Comparison of ENCODE assay signal across 9 cellular contexts in genomic region chr2:9205481-9205880, GRCh38. TPM values are rescaled to one million over a fixed set of nuclear protein-coding genes. Genes with fewer than 3 reads are reported as not detected.
A peak's percentile ranks its signal among the peaks of the same experiment; 100 is the strongest.
DNase-seq lines count a peak whose midpoint lies in the region; ATAC-seq and TF ChIP-seq lines count a peak whose summit lies in the region.
"Had no signal": no experiment of that assay in that cellular context is flagged by ENCODE, and none has a peak within 500 bp of the region (broad histone marks: within the 10 kb centered on the region; RNA-seq: fewer than 3 reads in every experiment).

No MANE protein-coding gene starts in this region.

- no peaks in the 10 kb centered on the region for H3K9me3 ChIP-seq in PC-9 (ENCODE audit: insufficient read depth, low read depth)
- no peaks in the 10 kb centered on the region for H3K9me3 ChIP-seq in sigmoid colon
- H3K9me3 ChIP-seq: SJSA1 had no signal

- H3K4me3 ChIP-seq in GM12865 (ENCODE audit: low read depth, low read length), result no peak overlapping the region
- peak overlapping the region; percentile 84 for H3K4me3 ChIP-seq in PC-9
- peak overlapping the region; percentile 66 for H3K4me3 ChIP-seq in epithelial cell of proximal tubule (ENCODE audit: low read depth, low read length)
- H3K4me3 ChIP-seq in sigmoid colon, result peak overlapping the region in 3 of 4 donors; percentile 72 to 95 (median 86)

- CTCF ChIA-PET in PC-9 (lab: Charles Lee), result interaction anchor here (0.7 to 1.2 kb wide), 2 partner anchors 26 to 31 kb away, joined by 3 to 4 read pairs; no protein-coding TSS in a partner anchor

- no peaks in the 10 kb centered on the region for H3K36me3 ChIP-seq in PC-9 (ENCODE audit: low read depth)
- H3K36me3 ChIP-seq in sigmoid colon, result no peaks in the 10 kb centered on the region

- H3K27ac ChIP-seq in PC-9, result peak overlapping the region; percentile 47
- H3K27ac ChIP-seq in sigmoid colon, result peak overlapping the region; percentile 82 to 95 (median 84)

- peaks cover 49% of the 10 kb centered on the region for H3K79me2 ChIP-seq in PC-9 (ENCODE audit: low read depth)

- 48 to 56% methylated on average over 5 of the region's 5 CpGs for WGBS in sigmoid colon, 2 donors

- no peaks in the 10 kb centered on the region for H3K9me2 ChIP-seq in PC-9 (ENCODE audit: insufficient read depth)

- TSS peak; percentile 56 for BruUV-seq in PC-9 (replicated peaks; lab: Mats Ljungman, UMichigan)

- H3K27me3 ChIP-seq in PC-9 (ENCODE audit: insufficient read depth, low read depth), result no peaks in the 10 kb centered on the region
- H3K27me3 ChIP-seq in sigmoid colon, result no peaks in the 10 kb centered on the region
- H3K27me3 ChIP-seq: SJSA1 had no signal

- no peak for TF ChIP-seq EP300 in sigmoid colon (IDR thresholded peaks at IDR 0.05)

- H3K4me2 ChIP-seq in PC-9, result peak overlapping the region; percentile 97

- peak overlapping the region; percentile 85 for H2AFZ ChIP-seq in PC-9

- no peak for TF ChIP-seq CTCF in GM12865 (IDR thresholded peaks at IDR 0.05; ENCODE audit: insufficient read depth, low read depth, low read length, missing control alignments)
- TF ChIP-seq CTCF in PC-9 (conservative IDR thresholded peaks at IDR 0.05), result no peak
- no peak for TF ChIP-seq CTCF in epithelial cell of proximal tubule (conservative IDR thresholded peaks at IDR 0.05; ENCODE audit: low read depth, low read length)
- no peak for TF ChIP-seq CTCF in sigmoid colon (IDR thresholded peaks at IDR 0.05)

- TF ChIP-seq POLR2A in sigmoid colon (IDR thresholded peaks at IDR 0.05), result no peak

- H3F3A ChIP-seq in PC-9 (ENCODE audit: insufficient read depth, low read depth), result peaks cover 13% of the 10 kb centered on the region; the same call in 1 of the 2 replicates

- peaks cover 14% of the 10 kb centered on the region; the same call in 1 of the 2 replicates for H4K20me1 ChIP-seq in PC-9 (ENCODE audit: insufficient read depth)

- ATAC-seq in HG03520 (IDR thresholded peaks at IDR 0.05; ENCODE audit: unreplicated experiment) (no peak), HG03565 (IDR thresholded peaks at IDR 0.05; ENCODE audit: unreplicated experiment) (no peak)

- POLR2A ChIA-PET in PC-9 (lab: Charles Lee; ENCODE audit: unreplicated experiment), result no interaction called here

- DNase-seq in GM12865 (ENCODE audit: low read depth) (peak; percentile 10), PC-9 (no peak), epithelial cell of proximal tubule (ENCODE audit: low read depth) (no peak), sigmoid colon (no peak), NK-92 (lab: John Stamatoyannopoulos, UW; ENCODE audit: unreplicated experiment) (no peak), NCI-H2171 (lab: John Stamatoyannopoulos, UW) (no peak)

- intact Hi-C loops in PC-9 (cut with micrococcal nuclease; ENCODE audit: unreplicated experiment), result loop anchor here (10.0 kb wide), 1 partner anchor 321 kb away; no protein-coding TSS in a partner anchor
- intact Hi-C loops in sigmoid colon (cut with DNase I), result loop anchor here (1.0 to 5.0 kb wide), 3 partner anchors 57 to 107 kb away; no protein-coding TSS in a partner anchor

- peaks cover 44% of the 10 kb centered on the region for H3K4me1 ChIP-seq in PC-9 (replicated peaks; ENCODE audit: insufficient read depth)
- H3K4me1 ChIP-seq in sigmoid colon, result peaks cover 0 to 40% (median 22%) of the 10 kb centered on the region in 4 donors

RNA-seq across cellular contexts. Expression of gene ASAP2, which starts 1.1 kb away (rescaled TPM):
- total RNA-seq in PC-9 (2021) (60.3 and 66.8 TPM in 2 replicates), epithelial cell of proximal tubule (27.3 and 33.0 TPM in 2 replicates), sigmoid colon (10 to 100 TPM; 22.1 to 56.5 (median 26.5) TPM)
- 10 to 100 TPM; 15.1 to 31.7 (median 25.8) TPM for polyA plus RNA-seq in sigmoid colon
